In genomic region chr5:153983885-153984284, GRCh38 we compare ENCODE assay signal across 2 cellular contexts.
TF ChIP-seq lines count a peak whose summit lies in the region.

No MANE protein-coding gene starts in this region.

TF ChIP-seq in K562, 482 proteins besides CTCF, POLR2A, EP300 and RAD21 (continued from another document):
- TF ChIP-seq ZNF263 (CRISPR knock-in tag; IDR thresholded peaks at IDR 0.05; ENCODE audit: borderline replicate concordance) (no peak), CBFA2T3 (IDR thresholded peaks at IDR 0.05) (peak; percentile 21; the same call in 1 of the 2 replicates), FOSL1 (tag; conservative IDR thresholded peaks at IDR 0.05) (no peak), BCL6 (CRISPR knock-in tag; IDR thresholded peaks at IDR 0.05) (no peak), ZBTB9 (CRISPR knock-in tag; IDR thresholded peaks at IDR 0.05) (peak; percentile 50; the same call in 1 of the 2 replicates), NEUROD1 (IDR thresholded peaks at IDR 0.05; ENCODE audit: borderline replicate concordance, low read depth, low read length, partially characterized antibody) (no peak), ELF4 (CRISPR knock-in tag; IDR thresholded peaks at IDR 0.05) (peak; percentile 7; the same call in 1 of the 2 replicates), CTBP1 (IDR thresholded peaks at IDR 0.05; ENCODE audit: borderline replicate concordance) (peak; percentile 33; the same call in 1 of the 2 replicates), OTX1 (CRISPR knock-in tag; IDR thresholded peaks at IDR 0.05) (no peak), EZH2 (IDR thresholded peaks at IDR 0.05; ENCODE audit: borderline replicate concordance, low read depth, low read length) (no peak), HMBOX1 (IDR thresholded peaks at IDR 0.05) (peak; percentile 83), ZBTB11 (CRISPR knock-in tag; IDR thresholded peaks at IDR 0.05) (0 out of 6 replicates have a peak, but pooled peaks of 1 of the 3 experiments have one; percentile 38), TEAD4 (IDR thresholded peaks at IDR 0.05; ENCODE audit: low read length) (peak; percentile 70), TEAD4 (CRISPR knock-in tag; IDR thresholded peaks at IDR 0.05; ENCODE audit: borderline replicate concordance) (no peak)

TF ChIP-seq in WTC11, 78 proteins besides CTCF, POLR2A, EP300 and RAD21 (continued from another document):
- TF ChIP-seq ZMAT4 (CRISPR knock-in tag; IDR thresholded peaks at IDR 0.05) (no peak), ZSCAN18 (CRISPR knock-in tag; IDR thresholded peaks at IDR 0.05) (no peak), ZNF281 (CRISPR knock-in tag; IDR thresholded peaks at IDR 0.05) (no peak), IRF2 (CRISPR knock-in tag; IDR thresholded peaks at IDR 0.05; ENCODE audit: borderline replicate concordance, low read depth) (no peak), ZNF532 (CRISPR knock-in tag; IDR thresholded peaks at IDR 0.05; ENCODE audit: borderline replicate concordance) (no peak), CREB1 (CRISPR knock-in tag; IDR thresholded peaks at IDR 0.05) (no peak), JUN (CRISPR knock-in tag; IDR thresholded peaks at IDR 0.05) (no peak), PREB (CRISPR knock-in tag; IDR thresholded peaks at IDR 0.05; ENCODE audit: borderline replicate concordance) (no peak), HMGA2 (CRISPR knock-in tag; IDR thresholded peaks at IDR 0.05) (no peak), MXD4 (CRISPR knock-in tag; IDR thresholded peaks at IDR 0.05; ENCODE audit: borderline replicate concordance) (no peak)
